In genomic region chr6:2165216-2165725, GRCh38 we compare ENCODE assay signal across 25 cellular contexts.
"Had no signal": no experiment of that assay in that cellular context is flagged by ENCODE, and none has a peak within 500 bp of the region (broad histone marks: within the 10 kb centered on the region; RNA-seq: fewer than 3 reads in every experiment).

No MANE protein-coding gene starts in this region.

- H3K4me3 Mint-ChIP-seq: brain; memory B cell; naive thymus-derived CD4-positive, alpha-beta T cell; neural crest cell; stimulated activated naive B cell treated with anti-CD40 and anti-IgM and Interleukin-4, amounts not matched to agents 10 μg/mL and 1 μg/mL and 100 μg/mL, for 72 hours; T-cell; T-helper 2 cell treated with Interferon-gamma antibody and Interleukin-4, amounts not matched to agents 5 μg/mL and 100 μg/mL, for 36 hours had no signal

- H3K27me3 ChIP-seq: colonic mucosa, esophagus squamous epithelium, sigmoid colon, testis, uterus had no signal

- ATAC-seq: activated naive CD4-positive, alpha-beta T cell treated with anti-CD3 and anti-CD28 coated beads, Interleukin-2, amount 50 U/mL, for 72 hours; mucosa of descending colon; naive thymus-derived CD4-positive, alpha-beta T cell; stimulated activated naive B cell treated with anti-CD40 and anti-IgM and Interleukin-4, amounts not matched to agents 10 μg/mL and 1 μg/mL and 100 μg/mL, for 72 hours; T-cell had no signal

- H3K36me3 ChIP-seq: colonic mucosa, esophagus squamous epithelium, sigmoid colon, uterus, WERI-Rb-1 had no signal

- H3K27ac ChIP-seq: colonic mucosa, esophagus squamous epithelium, sigmoid colon, testis, uterus, WERI-Rb-1 had no signal

- H3K9me3 Mint-ChIP-seq: activated naive CD4-positive, alpha-beta T cell treated with anti-CD3 and anti-CD28 coated beads, Interleukin-2, amount 50 U/mL, for 72 hours; neural crest cell; T-helper 2 cell treated with Interferon-gamma antibody and Interleukin-4, amounts not matched to agents 5 μg/mL and 100 μg/mL, for 36 hours had no signal

- H3K4me3 ChIP-seq: colonic mucosa, esophagus squamous epithelium, mucosa of descending colon, sigmoid colon, testis, uterus had no signal

- DNase-seq: activated CD4-positive, alpha-beta T cell treated with anti-CD3 and anti-CD28 coated beads, Interleukin-2, amount 50 U/mL, for 1 hour; activated CD4-positive, CD25-positive, alpha-beta regulatory T cell treated with anti-CD3 and anti-CD28 coated beads, Interleukin-2, amount 50 U/mL, for 72 hours; activated gamma-delta T cell treated with Interleukin-2 at 50 U/mL for 16 hours; activated T-cell treated with anti-CD3 and anti-CD28 coated beads, Interleukin-2, amount 50 U/mL, for 1 hour; aorta; colonic mucosa; esophagus squamous epithelium; kidney glomerular epithelial cell; mucosa of descending colon; naive thymus-derived CD4-positive, alpha-beta T cell; occipital lobe; sigmoid colon; stimulated activated CD4-positive, alpha-beta T cell treated with anti-CD3 and anti-CD28 coated beads, Interleukin-2, amount 100 ng/mL, for 48 hours; stimulated activated CD8-positive, alpha-beta memory T cell treated with anti-CD3 and anti-CD28 coated beads, Interleukin-4, amount 100 ng/mL, for 48 hours; stimulated activated naive B cell treated with anti-CD40 and anti-IgM and Interleukin-4, amounts not matched to agents 10 μg/mL and 1 μg/mL and 100 μg/mL, for 72 hours; T-cell; testis; trophoblast cell; uterus; WERI-Rb-1 had no signal

- H3K27ac Mint-ChIP-seq: activated naive CD4-positive, alpha-beta T cell treated with anti-CD3 and anti-CD28 coated beads, Interleukin-2, amount 50 U/mL, for 72 hours; brain; memory B cell; naive thymus-derived CD4-positive, alpha-beta T cell; stimulated activated naive B cell treated with anti-CD40 and anti-IgM and Interleukin-4, amounts not matched to agents 10 μg/mL and 1 μg/mL and 100 μg/mL, for 72 hours; T-cell; T-helper 2 cell treated with Interferon-gamma antibody and Interleukin-4, amounts not matched to agents 5 μg/mL and 100 μg/mL, for 36 hours had no signal

- H3K4me1 ChIP-seq: testis, uterus had no signal

- H3K27me3 Mint-ChIP-seq: brain; memory B cell; naive thymus-derived CD4-positive, alpha-beta T cell; stimulated activated naive B cell treated with anti-CD40 and anti-IgM and Interleukin-4, amounts not matched to agents 10 μg/mL and 1 μg/mL and 100 μg/mL, for 72 hours; T-cell had no signal

- H3K9me3 ChIP-seq: colonic mucosa, esophagus squamous epithelium, mucosa of descending colon, sigmoid colon, testis, uterus had no signal

- H3K4me1 Mint-ChIP-seq: brain had no signal
